2 cellular contexts compared by ENCODE assay signal in the genomic region with DNA sequence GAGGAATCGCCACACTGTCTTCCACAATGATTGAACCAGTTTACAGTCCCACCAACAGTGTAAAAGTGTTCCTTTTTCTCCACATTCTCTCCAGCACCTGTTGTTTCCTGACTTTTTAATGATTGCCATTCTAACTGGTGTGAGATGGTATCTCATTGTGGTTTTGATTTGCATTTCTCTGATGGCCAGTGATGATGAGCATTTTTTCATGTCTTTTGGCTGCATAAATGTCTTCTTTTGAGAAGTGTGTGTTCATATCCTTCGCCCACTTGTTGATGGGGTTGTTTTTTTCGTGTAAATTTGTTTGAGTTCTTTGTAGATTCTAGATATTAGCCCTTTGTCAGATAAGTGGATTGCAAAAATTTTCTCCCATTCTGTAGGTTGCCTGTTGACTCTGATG.
FAIRE-seq and TF ChIP-seq lines count a peak whose summit lies in the region.
"Not testable (repeated sequence)": the region's sequence is repeated elsewhere in the genome, so short reads cannot be mapped to it uniquely, and the experiment has no call there.

No MANE protein-coding gene starts in this region.

- POLR2A ChIA-PET in HEK293 (lab: Yijun Ruan, JAX) = not testable (repeated sequence)

- not testable (repeated sequence) for H3K4me3 ChIP-seq in HEK293 (ENCODE audit: low read depth, low read length)

- not testable (repeated sequence) for H3K36me3 ChIP-seq in HEK293 (ENCODE audit: control insufficient read depth in 2 of 2, insufficient read depth in 1 of 2, low read length in 2 of 2)

- not testable (repeated sequence) for H3K9me3 ChIP-seq in HEK293 (ENCODE audit: control insufficient read depth, insufficient read depth, low read depth, low read length)

- FAIRE-seq in colon (lab: Jason Lieb, UNC) = peak; percentile 57

- H3K27ac ChIP-seq in HEK293 (ENCODE audit: extremely low read depth, low read depth, low read length) = not testable (repeated sequence)

- CTCF ChIA-PET in HEK293 (lab: Yijun Ruan, JAX) = interaction anchor here (0.9 kb wide), 1 partner anchor 46 kb away, joined by 3 read pairs; no protein-coding TSS in a partner anchor

- TF ChIP-seq CTCF in HEK293 (tag by site-specific recombination; IDR thresholded peaks at IDR 0.05) = not testable (repeated sequence)

- not testable (repeated sequence) for H3K4me1 ChIP-seq in HEK293 (ENCODE audit: control insufficient read depth, insufficient read depth, low read length)

TF ChIP-seq in HEK293, 187 proteins besides CTCF, POLR2A, EP300 and RAD21:
- TF ChIP-seq SCRT1 (tag by site-specific recombination; IDR thresholded peaks at IDR 0.05; ENCODE audit: borderline replicate concordance) (peak; percentile 71; the same call in 1 of the 2 replicates), SCRT2 (tag by site-specific recombination; IDR thresholded peaks at IDR 0.05) (peak; percentile 70)
